Comparison of ENCODE assay signal across 19 cellular contexts in genomic region chr6:156942266-156942665, GRCh38.
DNase-seq lines count a peak whose midpoint lies in the region; ATAC-seq and TF ChIP-seq lines count a peak whose summit lies in the region.
"Had no signal": no experiment of that assay in that cellular context is flagged by ENCODE, and none has a peak within 500 bp of the region (broad histone marks: within the 10 kb centered on the region; RNA-seq: fewer than 3 reads in every experiment).

No MANE protein-coding gene starts in this region.

- H3K4me3 Mint-ChIP-seq in activated CD8-positive, alpha-beta T cell treated with anti-CD3 and anti-CD28 coated beads for 36 hours: no peak overlapping the region
- no peak overlapping the region for H3K4me3 Mint-ChIP-seq in activated CD8-positive, alpha-beta T cell treated with anti-CD3 and anti-CD28 coated beads, Interleukin-2, amount 10 ng/mL, durations not matched to agents 7 days and 5 days
- H3K4me3 Mint-ChIP-seq in H9: no peak overlapping the region
- H3K4me3 Mint-ChIP-seq: CD8-positive, alpha-beta T cell had no signal

- H3K79me2 ChIP-seq in H9 (ENCODE audit: insufficient read depth, low read length): peaks cover 6% of the 10 kb centered on the region; the same call in 1 of the 2 replicates

- H3K23me2 ChIP-seq in H9 (ENCODE audit: insufficient read length, low read depth, low read length, poor library complexity, severe bottlenecking): no peaks in the 10 kb centered on the region

- H4K5ac ChIP-seq in H9 (ENCODE audit: insufficient read length, low read depth, low read length): no peak overlapping the region

- no peak for TF ChIP-seq POLR2A in prostate gland (IDR thresholded peaks at IDR 0.05)

- H3K23ac ChIP-seq in H9 (ENCODE audit: insufficient read length, low read depth, low read length): no peak overlapping the region

- H3K9me3 ChIP-seq in H9 (ENCODE audit: control insufficient read depth, low read depth, low read length) (no peaks in the 10 kb centered on the region), mucosa of descending colon (no peaks in the 10 kb centered on the region), prostate gland (no peaks in the 10 kb centered on the region), aorta (ENCODE audit: control insufficient read depth, low read length) (no peaks in the 10 kb centered on the region)
- H3K9me3 ChIP-seq: esophagus squamous epithelium had no signal

- POLR2A ChIA-PET in activated CD8-positive, alpha-beta T cell treated with anti-CD3 and anti-CD28 coated beads for 36 hours (lab: Charles Lee): interaction anchor here (1.5 kb wide), 1 partner anchor 79 kb away, joined by 6 read pairs; no protein-coding TSS in a partner anchor
- POLR2A ChIA-PET in activated CD8-positive, alpha-beta T cell treated with anti-CD3 and anti-CD28 coated beads, Interleukin-2, amount 10 ng/mL, durations not matched to agents 7 days and 5 days (lab: Charles Lee): interaction anchor here (0.6 kb wide), 1 partner anchor 77 kb away, joined by 3 read pairs; no protein-coding TSS in a partner anchor

- no peak overlapping the region for H3K4me2 ChIP-seq in H9 (ENCODE audit: insufficient read depth, insufficient read length, low read length)

- no peak overlapping the region for H3T11ph ChIP-seq in H9 (ENCODE audit: low read length)

- H3K4me3 ChIP-seq in mucosa of descending colon (no peak overlapping the region), prostate gland (no peak overlapping the region), aorta (ENCODE audit: low read length in 2 of 2) (no peak overlapping the region)
- H3K4me3 ChIP-seq: cardiac muscle cell, esophagus squamous epithelium had no signal

- no peak overlapping the region for H2BK5ac ChIP-seq in H9 (ENCODE audit: insufficient read length, low read length)

- no peaks in the 10 kb centered on the region for H3K27me3 Mint-ChIP-seq in activated CD8-positive, alpha-beta T cell treated with anti-CD3 and anti-CD28 coated beads for 36 hours
- no peaks in the 10 kb centered on the region for H3K27me3 Mint-ChIP-seq in activated CD8-positive, alpha-beta T cell treated with anti-CD3 and anti-CD28 coated beads, Interleukin-2, amount 10 ng/mL, durations not matched to agents 7 days and 5 days (ENCODE audit: low read depth)
- no peaks in the 10 kb centered on the region for H3K27me3 Mint-ChIP-seq in H9 (ENCODE audit: low read depth)

- H4K20me1 ChIP-seq in H9 (ENCODE audit: control insufficient read depth, insufficient read depth, insufficient read length): no peaks in the 10 kb centered on the region

- H3K9ac ChIP-seq in H9 (ENCODE audit: extremely low read depth, insufficient read length, low read length): no peak overlapping the region

- ATAC-seq in activated CD8-positive, alpha-beta T cell treated with anti-CD3 and anti-CD28 coated beads for 36 hours: peak; percentile 39
- no peak for ATAC-seq in activated CD8-positive, alpha-beta T cell treated with anti-CD3 and anti-CD28 coated beads, Interleukin-2, amount 10 ng/mL, durations not matched to agents 7 days and 5 days
- ATAC-seq in mucosa of descending colon (peak; percentile 39), aorta (ENCODE audit: low FRiP score) (no peak)
- ATAC-seq: CD8-positive, alpha-beta T cell had no signal

- no peak for DNase-seq in activated CD8-positive, alpha-beta T cell treated with anti-CD3 and anti-CD28 coated beads for 36 hours
- no peak for DNase-seq in activated CD8-positive, alpha-beta T cell treated with anti-CD3 and anti-CD28 coated beads, Interleukin-2, amount 10 ng/mL, durations not matched to agents 7 days and 5 days
- peak; percentile 57 for DNase-seq in H9
- peak; percentile 28 for DNase-seq in RPMI7951 (ENCODE audit: low read depth)
- no peak for DNase-seq in mucosa of descending colon
- DNase-seq in prostate gland (ENCODE audit: low spot score): no peak
- DNase-seq in SW480 (ENCODE audit: low spot score): no peak
- no peak for DNase-seq in aorta
- DNase-seq: activated CD4-positive, alpha-beta T cell treated with anti-CD3 and anti-CD28 coated beads for 48 hours; activated T-cell treated with anti-CD3 and anti-CD28 coated beads for 4 hours; CD8-positive, alpha-beta T cell; esophagus squamous epithelium; glutamatergic neuron; MM.1S; NCI-H2081 treated with DMSO at 0.1 percent for 48 hours; NCI-H748 treated with DMSO at 0.1 percent for 48 hours; right cardiac atrium; T-helper 2 cell had no signal

- H3K79me1 ChIP-seq in H9 (ENCODE audit: insufficient read depth, low read depth, low read length, poor library complexity, severe bottlenecking): peaks cover 5% of the 10 kb centered on the region

- H3K56ac ChIP-seq in H9 (ENCODE audit: insufficient read length, low read depth, low read length): no peak overlapping the region

- H3K36me3 Mint-ChIP-seq in activated CD8-positive, alpha-beta T cell treated with anti-CD3 and anti-CD28 coated beads for 36 hours (ENCODE audit: low read depth): peaks cover 1% of the 10 kb centered on the region
- no peaks in the 10 kb centered on the region for H3K36me3 Mint-ChIP-seq in activated CD8-positive, alpha-beta T cell treated with anti-CD3 and anti-CD28 coated beads, Interleukin-2, amount 10 ng/mL, durations not matched to agents 7 days and 5 days (ENCODE audit: low read depth)
- H3K36me3 Mint-ChIP-seq in H9 (ENCODE audit: insufficient read depth in 1 of 3, low read depth in 3 of 3): no peaks in the 10 kb centered on the region

- H3K14ac ChIP-seq in H9 (ENCODE audit: insufficient read depth, low read length): no peak overlapping the region

- no peak overlapping the region for H2BK15ac ChIP-seq in H9 (ENCODE audit: low read depth, low read length)

- H3K18ac ChIP-seq in H9 (ENCODE audit: insufficient read length, low read depth, low read length): no peak overlapping the region

- no peak overlapping the region for H2AFZ ChIP-seq in H9 (ENCODE audit: low read length)

- no CpG with 5 or more reads among the region's 2 CpGs for WGBS in H9 (ENCODE audit: extremely low coverage, insufficient read length, low lambda C conversion rate)
- WGBS in prostate gland: 94% methylated on average over 2 of the region's 2 CpGs
- 98 to 100% methylated on average over 2 of the region's 2 CpGs for WGBS in aorta, 2 donors

- H3K27ac ChIP-seq in H9 (ENCODE audit: insufficient read length, low read depth, low read length) (no peak overlapping the region), prostate gland (no peak overlapping the region), aorta (ENCODE audit: low read depth in 1 of 2, low read length in 2 of 2) (no peak overlapping the region)
- H3K27ac ChIP-seq: cardiac muscle cell, esophagus squamous epithelium had no signal

- no peak overlapping the region for H2AK5ac ChIP-seq in H9 (ENCODE audit: insufficient read length, low read length)

- H3K36me3 ChIP-seq in mucosa of descending colon (ENCODE audit: low read depth) (no peaks in the 10 kb centered on the region), prostate gland (no peaks in the 10 kb centered on the region), aorta (ENCODE audit: control insufficient read depth in 1 of 2, insufficient read depth in 2 of 2, low read length in 1 of 2) (no peaks in the 10 kb centered on the region)
- H3K36me3 ChIP-seq: cardiac muscle cell, esophagus squamous epithelium had no signal

- H2BK20ac ChIP-seq in H9 (ENCODE audit: low read depth, low read length, poor library complexity, severe bottlenecking): no peak overlapping the region

- H3K4me1 ChIP-seq in H9 (ENCODE audit: insufficient read depth, low read length): peaks cover 11% of the 10 kb centered on the region
- no peaks in the 10 kb centered on the region for H3K4me1 ChIP-seq in mucosa of descending colon (ENCODE audit: low read depth)
- H3K4me1 ChIP-seq in prostate gland (replicated peaks): no peaks in the 10 kb centered on the region
- H3K4me1 ChIP-seq in aorta (ENCODE audit: control insufficient read depth in 1 of 2, insufficient read depth in 2 of 2, low read length in 2 of 2): peaks cover 0 to 6% of the 10 kb centered on the region in 2 donors

- peaks cover 62% of the 10 kb centered on the region for H3K4me1 Mint-ChIP-seq in activated CD8-positive, alpha-beta T cell treated with anti-CD3 and anti-CD28 coated beads for 36 hours (ENCODE audit: low read depth)
- H3K4me1 Mint-ChIP-seq in activated CD8-positive, alpha-beta T cell treated with anti-CD3 and anti-CD28 coated beads, Interleukin-2, amount 10 ng/mL, durations not matched to agents 7 days and 5 days (ENCODE audit: low read depth): no peaks in the 10 kb centered on the region
- peaks cover 58 to 60% of the 10 kb centered on the region in 2 experiments for H3K4me1 Mint-ChIP-seq in H9

- no peak overlapping the region for H3K4ac ChIP-seq in H9 (ENCODE audit: low read depth, low read length)

- no peaks in the 10 kb centered on the region for H3K27me3 ChIP-seq in H9 (ENCODE audit: insufficient read depth, low read length)
- H3K27me3 ChIP-seq in prostate gland (replicated peaks; ENCODE audit: insufficient read depth): no peaks in the 10 kb centered on the region
- no peaks in the 10 kb centered on the region for H3K27me3 ChIP-seq in aorta (ENCODE audit: control insufficient read depth in 1 of 2, insufficient read depth in 2 of 2, low read length in 1 of 2)
- H3K27me3 ChIP-seq: cardiac muscle cell, esophagus squamous epithelium had no signal

- no peak overlapping the region for H3K27ac Mint-ChIP-seq in activated CD8-positive, alpha-beta T cell treated with anti-CD3 and anti-CD28 coated beads for 36 hours
- no peak overlapping the region for H3K27ac Mint-ChIP-seq in activated CD8-positive, alpha-beta T cell treated with anti-CD3 and anti-CD28 coated beads, Interleukin-2, amount 10 ng/mL, durations not matched to agents 7 days and 5 days
- H3K27ac Mint-ChIP-seq in H9: no peak overlapping the region

- no peak overlapping the region for H2BK120ac ChIP-seq in H9 (ENCODE audit: low read depth, low read length, poor library complexity, severe bottlenecking)

- CTCF ChIA-PET in activated CD8-positive, alpha-beta T cell treated with anti-CD3 and anti-CD28 coated beads for 36 hours (lab: Charles Lee): interaction anchor here (1.7 to 1.8 kb wide), 2 partner anchors 11 to 166 kb away, joined by 3 to 6 read pairs; no protein-coding TSS in a partner anchor
- CTCF ChIA-PET in activated CD8-positive, alpha-beta T cell treated with anti-CD3 and anti-CD28 coated beads, Interleukin-2, amount 10 ng/mL, durations not matched to agents 7 days and 5 days (lab: Charles Lee): interaction anchor here (0.9 kb wide), 1 partner anchor 11 kb away, joined by 3 read pairs; no protein-coding TSS in a partner anchor

- no peaks in the 10 kb centered on the region for H3K9me3 Mint-ChIP-seq in activated CD8-positive, alpha-beta T cell treated with anti-CD3 and anti-CD28 coated beads for 36 hours
- no peaks in the 10 kb centered on the region for H3K9me3 Mint-ChIP-seq in activated CD8-positive, alpha-beta T cell treated with anti-CD3 and anti-CD28 coated beads, Interleukin-2, amount 10 ng/mL, durations not matched to agents 7 days and 5 days (ENCODE audit: insufficient read depth)
- no peaks in the 10 kb centered on the region for H3K9me3 Mint-ChIP-seq in H9
- H3K9me3 Mint-ChIP-seq: CD8-positive, alpha-beta T cell had no signal

- no peak overlapping the region for H4K91ac ChIP-seq in H9 (ENCODE audit: insufficient read length, low read depth, low read length)

- no peak overlapping the region for H4K8ac ChIP-seq in H9 (replicated peaks; ENCODE audit: insufficient read length, low read depth, low read length)

- H2BK12ac ChIP-seq in H9 (ENCODE audit: insufficient read length, low read depth, low read length): no peak overlapping the region

- intact Hi-C loops in activated CD8-positive, alpha-beta T cell treated with anti-CD3 and anti-CD28 coated beads for 36 hours (cut with micrococcal nuclease): no loop called here
- intact Hi-C loops in mucosa of descending colon (cut with DNase I, micrococcal nuclease) (no loop called here), prostate gland (cut with DNase I) (no loop called here), aorta (cut with DNase I) (loop anchor here (10.0 kb wide), 1 partner anchor 157 kb away; no protein-coding TSS in a partner anchor)

- TF ChIP-seq CTCF in activated CD8-positive, alpha-beta T cell treated with anti-CD3 and anti-CD28 coated beads for 36 hours (IDR thresholded peaks at IDR 0.05): no peak
- peak; percentile 25; the same call in 1 of the 3 replicates for TF ChIP-seq CTCF in H9 (conservative IDR thresholded peaks at IDR 0.05)
- TF ChIP-seq CTCF in mucosa of descending colon (IDR thresholded peaks at IDR 0.05): no peak
- no peak for TF ChIP-seq CTCF in prostate gland (IDR thresholded peaks at IDR 0.05)

Comparison
In these comparisons a context has a peak if more than half of its experiments do, and no peak if none do; other contexts are left out.
1. ATAC-seq: peak in activated CD8-positive, alpha-beta T cell treated with anti-CD3 and anti-CD28 coated beads for 36 hours (single experiment) and mucosa of descending colon (single experiment); none in activated CD8-positive, alpha-beta T cell treated with anti-CD3 and anti-CD28 coated beads, Interleukin-2, amount 10 ng/mL, durations not matched to agents 7 days and 5 days (single experiment) and aorta (single experiment).
2. DNase-seq: peak in H9 (single experiment) and RPMI7951 (single experiment); none in activated CD8-positive, alpha-beta T cell treated with anti-CD3 and anti-CD28 coated beads for 36 hours (single experiment), activated CD8-positive, alpha-beta T cell treated with anti-CD3 and anti-CD28 coated beads, Interleukin-2, amount 10 ng/mL, durations not matched to agents 7 days and 5 days (single experiment), mucosa of descending colon (0 of 3), prostate gland (single experiment), SW480 (single experiment) and aorta (0 of 2).
3. intact Hi-C loops: an anchor here in aorta (10.0 kb wide); none called in activated CD8-positive, alpha-beta T cell treated with anti-CD3 and anti-CD28 coated beads for 36 hours, mucosa of descending colon and prostate gland.